ENCODE assay signal across 12 cellular contexts in the genomic region with DNA sequence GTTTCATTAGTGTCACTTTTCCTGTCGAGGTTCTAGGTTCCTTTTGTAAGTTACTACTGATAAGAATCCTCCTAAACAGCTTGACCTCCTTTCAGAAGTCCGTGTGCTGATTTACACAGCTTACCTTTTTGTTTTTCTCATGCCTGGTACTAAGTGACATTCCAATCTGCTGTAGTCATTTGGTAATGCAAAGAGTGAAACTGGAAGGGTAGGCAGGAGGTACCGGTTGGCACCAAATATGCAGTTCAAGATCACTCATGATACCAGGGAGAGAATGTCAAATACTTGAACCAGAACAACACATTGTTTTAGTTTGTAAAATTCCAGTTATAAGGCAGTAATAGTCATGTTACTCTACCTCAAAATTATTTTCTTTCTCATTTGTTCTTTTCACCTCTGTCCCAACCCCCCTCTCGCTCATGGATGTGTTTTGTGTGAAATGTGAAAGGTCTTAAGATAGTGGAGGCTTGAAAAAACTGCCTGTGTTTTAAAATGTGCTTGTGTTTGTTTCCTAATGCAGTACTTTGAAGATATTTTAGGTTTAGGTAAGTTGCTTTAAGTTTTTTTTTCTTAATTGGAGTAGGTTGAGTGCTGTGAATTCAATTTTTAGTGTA. TPM values are rescaled to one million over a fixed set of nuclear protein-coding genes. Genes with fewer than 3 reads are reported as not detected.
DNase-seq lines count a peak whose midpoint lies in the region; ATAC-seq lines count a peak whose summit lies in the region.
"Had no signal": no experiment of that assay in that cellular context is flagged by ENCODE, and none has a peak within 500 bp of the region (broad histone marks: within the 10 kb centered on the region; RNA-seq: fewer than 3 reads in every experiment).

No MANE protein-coding gene starts in this region.

- peaks cover 0 to 16% (median 10%) of the 10 kb centered on the region in 3 donors for H3K4me1 ChIP-seq in skeletal muscle tissue (ENCODE audit: control insufficient read depth in 3 of 3, insufficient read depth in 3 of 3, low read length in 3 of 3)

- H3K36me3 Mint-ChIP-seq in T-helper 17 cell (ENCODE audit: low read depth): no peaks in the 10 kb centered on the region

- H3K4me1 Mint-ChIP-seq in T-helper 17 cell: peaks cover 40% of the 10 kb centered on the region

- H3K9me3 ChIP-seq in T-helper 17 cell (ENCODE audit: control insufficient read depth, low read length, poor library complexity, severe bottlenecking): no peaks in the 10 kb centered on the region
- no peaks in the 10 kb centered on the region for H3K9me3 ChIP-seq in skeletal muscle tissue (ENCODE audit: control insufficient read depth in 3 of 3, low read length in 3 of 3)
- H3K9me3 ChIP-seq: testis had no signal

- no peaks in the 10 kb centered on the region for H3K27me3 Mint-ChIP-seq in T-helper 17 cell

- ATAC-seq in T-helper 17 cell (no peak), GM19463 (IDR thresholded peaks at IDR 0.05; ENCODE audit: unreplicated experiment) (no peak)

- no peaks in the 10 kb centered on the region for H3K36me3 ChIP-seq in skeletal muscle tissue (ENCODE audit: control insufficient read depth in 3 of 3, insufficient read depth in 3 of 3, low read length in 3 of 3)

- DNase-seq in HT-29 (ENCODE audit: low spot score): peak; percentile 83
- no peak for DNase-seq in T-helper 17 cell
- peak; percentile 32 for DNase-seq in iPS-NIHi7 (ENCODE audit: extremely low spot score)
- DNase-seq in AG08396 (ENCODE audit: low spot score): no peak
- no peak for DNase-seq in central memory CD4-positive, alpha-beta T cell
- DNase-seq in GDM1 (lab: John Stamatoyannopoulos, UW): no peak
- DNase-seq: activated naive CD4-positive, alpha-beta T cell treated with anti-CD3 and anti-CD28 coated beads, Interleukin-2, amount 50 U/mL, for 16 hours; NCI-H1436; testis had no signal

- no peaks in the 10 kb centered on the region for H3K27me3 ChIP-seq in skeletal muscle tissue (ENCODE audit: control insufficient read depth in 3 of 3, insufficient read depth in 3 of 3, low read length in 3 of 3)
- H3K27me3 ChIP-seq: testis had no signal

- peak overlapping the region; percentile 24 for H3K27ac Mint-ChIP-seq in T-helper 17 cell
- H3K27ac Mint-ChIP-seq: T-helper 1 cell treated with Interleukin-12 subunit alpha and Interleukin-12 subunit beta and Interleukin-4 antibody, amounts not matched to agents 30 μg/mL and 1 μg/mL, for 36 hours had no signal

- peak overlapping the region; percentile 4 for H3K4me3 Mint-ChIP-seq in T-helper 17 cell
- H3K4me3 Mint-ChIP-seq: T-helper 1 cell treated with Interleukin-12 subunit alpha and Interleukin-12 subunit beta and Interleukin-4 antibody, amounts not matched to agents 30 μg/mL and 1 μg/mL, for 36 hours had no signal

- H3K9ac ChIP-seq in skeletal muscle tissue (ENCODE audit: low read depth in 1 of 3, low read length in 3 of 3): peak overlapping the region in 1 of 3 donors; percentile 1

- H3K4me3 ChIP-seq in skeletal muscle tissue (ENCODE audit: low read length in 3 of 3): peak overlapping the region in 1 of 3 donors; percentile 23
- H3K4me3 ChIP-seq: testis had no signal

- peak overlapping the region; percentile 12 for H3K27ac ChIP-seq in skeletal muscle tissue (ENCODE audit: low read depth, low read length)
- H3K27ac ChIP-seq: testis had no signal

RNA-seq across cellular contexts. Expression of gene AFDN, which starts 23.2 kb away (rescaled TPM):
- 79.8 and 86.5 TPM in 2 replicates for total RNA-seq in HT-29 (2014; rRNA removed; shearing (Covaris generic))
- total RNA-seq in T-helper 17 cell (10 to 100 TPM; 56.5 to 83.9 TPM), skeletal muscle tissue (40.7 TPM)

Comparison
In these comparisons a context has a peak if more than half of its experiments do, and no peak if none do; other contexts are left out.
1. DNase-seq: peak in HT-29 (single experiment) and iPS-NIHi7 (single experiment); none in T-helper 17 cell (0 of 3), AG08396 (single experiment), central memory CD4-positive, alpha-beta T cell (single experiment) and GDM1 (single experiment).